Comparison of ENCODE assay signal across 22 cellular contexts in genomic region chr21:39737376-39738000, GRCh38. TPM values are rescaled to one million over a fixed set of nuclear protein-coding genes. Genes with fewer than 3 reads are reported as not detected.
"Had no signal": no experiment of that assay in that cellular context is flagged by ENCODE, and none has a peak within 500 bp of the region (broad histone marks: within the 10 kb centered on the region; RNA-seq: fewer than 3 reads in every experiment).

No MANE protein-coding gene starts in this region.

- H3K27me3 Mint-ChIP-seq: memory B cell had no signal

- H3K27ac ChIP-seq: left ventricle myocardium inferior, lower lobe of right lung, parathyroid adenoma, psoas muscle, right lobe of liver, suprapubic skin, thyroid gland, upper lobe of right lung had no signal

- H3K4me3 ChIP-seq: left ventricle myocardium inferior, lower lobe of right lung, psoas muscle, right lobe of liver, suprapubic skin, thyroid gland, upper lobe of right lung had no signal

- H3K4me3 Mint-ChIP-seq: memory B cell; natural killer cell treated with Interleukin-12 subunit alpha and Interleukin-12 subunit beta and Interleukin-15 and Interleukin-18, amount 100 ng/mL, for 72 hours; stimulated activated effector memory CD8-positive, alpha-beta T cell treated with anti-CD3 and anti-CD28 coated beads, Interleukin-12 subunit alpha, Interleukin-12 subunit beta, amount 100 ng/mL, for 72 hours had no signal

- H3K27ac Mint-ChIP-seq: memory B cell; natural killer cell treated with Interleukin-12 subunit alpha and Interleukin-12 subunit beta and Interleukin-15 and Interleukin-18, amount 100 ng/mL, for 72 hours; stimulated activated effector memory CD8-positive, alpha-beta T cell treated with anti-CD3 and anti-CD28 coated beads, Interleukin-12 subunit alpha, Interleukin-12 subunit beta, amount 100 ng/mL, for 72 hours had no signal

- ATAC-seq: natural killer cell treated with Interleukin-12 subunit alpha and Interleukin-12 subunit beta and Interleukin-15 and Interleukin-18, amount 100 ng/mL, for 72 hours; psoas muscle; right lobe of liver; stimulated activated effector memory CD8-positive, alpha-beta T cell treated with anti-CD3 and anti-CD28 coated beads, Interleukin-12 subunit alpha, Interleukin-12 subunit beta, amount 100 ng/mL, for 72 hours; stimulated activated naive CD8-positive, alpha-beta T cell treated with anti-CD3 and anti-CD28 coated beads, Interleukin-15, Interleukin-2, amounts not matched to agents 100 U/mL and 50 U/mL, for 24 hours; upper lobe of right lung had no signal

- DNase-seq: effector memory CD4-positive, alpha-beta T cell; erythroblast; foreskin melanocyte; head of caudate nucleus; hypothalamus; left ventricle myocardium inferior; lower lobe of right lung; midbrain; occipital lobe; psoas muscle; retina; right lobe of liver; stimulated activated CD4-positive, alpha-beta T cell treated with anti-CD3 and anti-CD28 coated beads, Interleukin-4, amount 100 ng/mL, for 1 hour; stimulated activated CD8-positive, alpha-beta memory T cell treated with anti-CD3 and anti-CD28 coated beads, Interleukin-4, amount 100 ng/mL, for 48 hours; stimulated activated naive CD8-positive, alpha-beta T cell treated with anti-CD3 and anti-CD28 coated beads, Interleukin-15, Interleukin-2, amounts not matched to agents 100 U/mL and 50 U/mL, for 24 hours; thyroid gland; upper lobe of right lung had no signal

- H3K9me3 ChIP-seq: left ventricle myocardium inferior, lower lobe of right lung, psoas muscle, right lobe of liver, suprapubic skin, thyroid gland, upper lobe of right lung had no signal

- H3K9me3 Mint-ChIP-seq: natural killer cell treated with Interleukin-12 subunit alpha and Interleukin-12 subunit beta and Interleukin-15 and Interleukin-18, amount 100 ng/mL, for 72 hours; stimulated activated effector memory CD8-positive, alpha-beta T cell treated with anti-CD3 and anti-CD28 coated beads, Interleukin-12 subunit alpha, Interleukin-12 subunit beta, amount 100 ng/mL, for 72 hours had no signal

- H3K4me1 ChIP-seq: lower lobe of right lung, parathyroid adenoma, psoas muscle, right lobe of liver, suprapubic skin, thyroid gland, upper lobe of right lung had no signal

- H3K4me1 Mint-ChIP-seq: memory B cell; stimulated activated effector memory CD8-positive, alpha-beta T cell treated with anti-CD3 and anti-CD28 coated beads, Interleukin-12 subunit alpha, Interleukin-12 subunit beta, amount 100 ng/mL, for 72 hours had no signal

- H3K36me3 ChIP-seq: left ventricle myocardium inferior, lower lobe of right lung, right lobe of liver, suprapubic skin, thyroid gland, upper lobe of right lung had no signal

- H3K36me3 Mint-ChIP-seq: memory B cell; natural killer cell treated with Interleukin-12 subunit alpha and Interleukin-12 subunit beta and Interleukin-15 and Interleukin-18, amount 100 ng/mL, for 72 hours; stimulated activated effector memory CD8-positive, alpha-beta T cell treated with anti-CD3 and anti-CD28 coated beads, Interleukin-12 subunit alpha, Interleukin-12 subunit beta, amount 100 ng/mL, for 72 hours had no signal

- H3K27me3 ChIP-seq: right lobe of liver, suprapubic skin, thyroid gland had no signal

RNA-seq across cellular contexts. Expression of gene IGSF5, which starts 7.5 kb away (rescaled TPM):
- total RNA-seq: lower lobe of right lung; natural killer cell treated with Interleukin-12 subunit alpha and Interleukin-12 subunit beta and Interleukin-15 and Interleukin-18, amount 100 ng/mL, for 72 hours; psoas muscle; right lobe of liver; upper lobe of right lung had no signal
- polyA plus RNA-seq: psoas muscle had no signal
